In the genomic region with DNA sequence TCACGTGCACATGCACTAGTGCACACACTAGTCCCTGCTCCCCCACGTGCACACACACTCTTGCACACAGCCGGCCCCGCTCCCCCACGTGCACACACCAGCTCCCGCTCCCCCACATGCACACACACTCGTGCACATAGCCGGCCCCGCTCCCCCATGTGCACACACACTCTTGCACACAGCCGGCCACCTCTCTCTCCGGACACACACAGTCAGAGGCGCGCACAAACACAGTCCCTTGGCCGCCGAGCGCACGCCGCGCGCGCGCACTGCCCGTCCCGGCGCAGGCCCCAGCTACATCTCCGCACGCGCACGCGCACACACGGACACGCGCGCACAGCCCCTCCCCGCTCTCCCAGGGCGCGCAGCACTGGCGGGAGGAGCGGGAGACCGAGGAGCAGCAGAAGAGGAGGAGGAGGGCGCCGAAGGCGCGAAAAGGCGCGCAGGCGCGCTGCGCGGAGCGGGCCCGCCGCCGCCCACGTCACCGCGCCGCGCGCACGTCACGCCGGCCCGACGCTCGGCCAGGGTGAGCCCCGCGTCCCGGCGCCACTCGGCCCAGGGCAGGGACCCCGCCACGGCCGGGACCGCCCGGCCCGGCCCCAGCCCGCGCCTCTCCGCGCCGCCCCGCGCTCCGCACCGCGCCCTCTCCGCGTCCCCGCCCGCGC, we compare ENCODE assay signal across 8 cellular contexts. TPM values are rescaled to one million over a fixed set of nuclear protein-coding genes. Genes with fewer than 3 reads are reported as not detected.
DNase-seq lines count a peak whose midpoint lies in the region; ATAC-seq, FAIRE-seq and TF ChIP-seq lines count a peak whose summit lies in the region.

A gene with protein sequence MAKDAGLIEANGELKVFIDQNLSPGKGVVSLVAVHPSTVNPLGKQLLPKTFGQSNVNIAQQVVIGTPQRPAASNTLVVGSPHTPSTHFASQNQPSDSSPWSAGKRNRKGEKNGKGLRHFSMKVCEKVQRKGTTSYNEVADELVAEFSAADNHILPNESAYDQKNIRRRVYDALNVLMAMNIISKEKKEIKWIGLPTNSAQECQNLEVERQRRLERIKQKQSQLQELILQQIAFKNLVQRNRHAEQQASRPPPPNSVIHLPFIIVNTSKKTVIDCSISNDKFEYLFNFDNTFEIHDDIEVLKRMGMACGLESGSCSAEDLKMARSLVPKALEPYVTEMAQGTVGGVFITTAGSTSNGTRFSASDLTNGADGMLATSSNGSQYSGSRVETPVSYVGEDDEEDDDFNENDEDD (plus strand): TSS at position 549 of the 665 bp plus-strand sequence. CDS start 1,085 bp downstream, outside the sequence.

- peak within 1 kb of the TSS; percentile 47 for H2AFZ ChIP-seq in keratinocyte (ENCODE audit: control insufficient read depth, low read length)

- no peak for FAIRE-seq in keratinocyte (lab: Jason Lieb, UNC)

- H3K4me2 ChIP-seq in keratinocyte (ENCODE audit: control insufficient read depth, extremely low read depth, insufficient read depth, low read depth, low read length) = peak within 1 kb of the TSS; percentile 65

- peaks cover 42% of the 10 kb centered on the region for H3K79me2 ChIP-seq in keratinocyte (ENCODE audit: control insufficient read depth, insufficient read depth, low read length)

- H3K4me1 ChIP-seq in keratinocyte (ENCODE audit: control insufficient read depth, extremely low read depth, insufficient read depth, low read length) = peaks cover 6% of the 10 kb centered on the region

- H3K36me3 ChIP-seq in keratinocyte (ENCODE audit: control insufficient read depth in 2 of 2, extremely low read depth in 1 of 2, insufficient read depth in 2 of 2, low read length in 2 of 2) = peaks cover 12 to 19% of the 10 kb centered on the region in 2 experiments

- peak within 1 kb of the TSS; percentile 69 for H3K9ac ChIP-seq in keratinocyte (ENCODE audit: control insufficient read depth, extremely low read depth, insufficient read depth, low read length)

- H4K20me1 ChIP-seq in keratinocyte (ENCODE audit: control insufficient read depth, extremely low read depth, insufficient read depth, low read length) = peaks cover 5% of the 10 kb centered on the region

- no peak for TF ChIP-seq CTCF in keratinocyte (optimal IDR thresholded peaks at IDR 0.05 in 1 of 3, IDR thresholded peaks at IDR 0.05 in 1 of 3, conservative IDR thresholded peaks at IDR 0.05 in 1 of 3; ENCODE audit: extremely low read depth in 1 of 3, insufficient read depth in 2 of 3, low read length in 3 of 3)

- H3K9me1 ChIP-seq in keratinocyte (ENCODE audit: control insufficient read depth, extremely low read depth, insufficient read depth, low read length) = no peaks in the 10 kb centered on the region

- DNase-seq in AML-193 (lab: John Stamatoyannopoulos, UW) = peak; percentile 89 to 93
- peak; percentile 91 for DNase-seq in NCI-H345 (lab: John Stamatoyannopoulos, UW)
- DNase-seq in activated CD4-positive, CD25-positive, alpha-beta regulatory T cell (lab: John Stamatoyannopoulos, UW) = peak in 3 of 4 experiments; percentile 13 to 43 (median 28)
- DNase-seq in cerebellar nuclear complex (lab: John Stamatoyannopoulos, UW) = peak; percentile 29 to 57
- DNase-seq in keratinocyte (ENCODE audit: low read depth, low spot score) = no peak
- DNase-seq in stimulated activated CD4-positive, alpha-beta T cell treated with anti-CD3 and anti-CD28 coated beads, Interleukin-12 subunit alpha, Interleukin-12 subunit beta, amount 100 ng/mL, for 48 hours (ENCODE audit: low read depth in 2 of 3, low spot score in 1 of 3) = peak; percentile 76 to 83 (median 81)

- dilution Hi-C loops in keratinocyte (cut with MboI; ENCODE audit: extremely low pct_ligation_motif_present, low sequenced_read_pairs) = no loop called here

- H3K27me3 ChIP-seq in keratinocyte (ENCODE audit: control insufficient read depth, extremely low read depth, insufficient read depth, low read length) = no peaks in the 10 kb centered on the region

- no peak within 1 kb of the TSS for H3K27ac ChIP-seq in keratinocyte (ENCODE audit: control insufficient read depth, insufficient read depth, low read length)

- H3K4me3 ChIP-seq in keratinocyte (ENCODE audit: control insufficient read depth in 2 of 3, extremely low read depth in 1 of 3, insufficient read depth in 2 of 3, low read depth in 1 of 3, low read length in 3 of 3) = peak within 1 kb of the TSS; percentile 52 to 55 (median 55)

- ATAC-seq in GM19035 (IDR thresholded peaks at IDR 0.05; ENCODE audit: unreplicated experiment) = peak; percentile 86
- peak; percentile 78 for ATAC-seq in HG03196 (IDR thresholded peaks at IDR 0.05; ENCODE audit: unreplicated experiment)

- H3K9me3 ChIP-seq in keratinocyte (ENCODE audit: control insufficient read depth, low read depth, low read length) = no peaks in the 10 kb centered on the region

RNA-seq across cellular contexts. Expression of the gene that starts here (rescaled TPM):
- 50.1 to 135 TPM (median 105 TPM) in 3 replicates for polyA plus RNA-seq in keratinocyte
- 55.4 TPM for polyA plus RNA-seq in keratinocyte (2011; ENCODE audit: low read depth)
- 84.8 and 94.7 TPM in 2 replicates for polyA plus RNA-seq in keratinocyte (2011; cell fraction: cytosol; rRNA removed)
- 67.6 and 81.7 TPM in 2 replicates for polyA plus RNA-seq in keratinocyte (2011; cell fraction: nucleus; rRNA removed)
- polyA plus RNA-seq in keratinocyte (2012; ENCODE audit: low replicate concordance) = 52.4 and 99.8 TPM in 2 replicates
- 64.6 to 85.4 TPM (median 73.4 TPM) in 3 replicates for polyA minus RNA-seq in keratinocyte
- 68.3 TPM for polyA minus RNA-seq in keratinocyte (2011; cell fraction: cytosol; rRNA and poly(A)+ RNA removed)
- 15.8 and 25.9 TPM in 2 replicates for polyA minus RNA-seq in keratinocyte (2011; cell fraction: nucleus; rRNA and poly(A)+ RNA removed)
